In genomic region chr5:79416499-79416898, GRCh38 we compare ENCODE assay signal across 8 cellular contexts.
DNase-seq lines count a peak whose midpoint lies in the region; ATAC-seq and FAIRE-seq lines count a peak whose summit lies in the region.

No MANE protein-coding gene starts in this region.

- ATAC-seq in GM18499 (IDR thresholded peaks at IDR 0.05; ENCODE audit: insufficient read depth, unreplicated experiment) (peak; percentile 79), GM21737 (IDR thresholded peaks at IDR 0.05; ENCODE audit: unreplicated experiment) (peak; percentile 84), left ventricle myocardium superior (peak; percentile 72), T-cell (replicated peaks in 1 of 4) (no peak)

- no peaks in the 10 kb centered on the region for H3K27me3 Mint-ChIP-seq in T-cell

- no peak overlapping the region for H3K4me3 Mint-ChIP-seq in T-cell

- no peak overlapping the region for H3K27ac ChIP-seq in Karpas-422 (ENCODE audit: low read length)

- 0 out of 2 replicates have a peak, but pooled peaks cover under 1% of the 10 kb centered on the region for H3K9me2 ChIP-seq in Karpas-422 (replicated peaks; ENCODE audit: insufficient read depth, low read length)

- no peaks in the 10 kb centered on the region for H3K9me3 Mint-ChIP-seq in T-cell

- no peaks in the 10 kb centered on the region for H3K9me3 ChIP-seq in Karpas-422 (ENCODE audit: low read length)

- no peak overlapping the region for H3K4me3 ChIP-seq in Karpas-422 (ENCODE audit: low read length)

- CTCF ChIA-PET in T-cell (lab: Charles Lee) = no interaction called here

- DNase-seq in Karpas-422 (peak; percentile 65), left ventricle myocardium superior (no peak), T-cell (no peak), frontal cortex (ENCODE audit: low spot score in 2 of 2) (no peak), epidermal melanocyte (ENCODE audit: insufficient read length, low spot score) (no peak)
- DNase-seq in activated CD4-positive, alpha-beta T cell treated with anti-CD3 and anti-CD28 coated beads for 48 hours = no peak

- POLR2A ChIA-PET in T-cell (lab: Charles Lee) = no interaction called here

- no peaks in the 10 kb centered on the region for H3K27me3 ChIP-seq in Karpas-422 (ENCODE audit: low read length)

- H3K36me3 ChIP-seq in Karpas-422 (ENCODE audit: insufficient read depth, low read length) = no peaks in the 10 kb centered on the region

- no peaks in the 10 kb centered on the region for H3K4me1 ChIP-seq in Karpas-422 (ENCODE audit: low read length)

- peaks cover 0 to 3% (median 0%) of the 10 kb centered on the region in 3 donors for H3K4me1 Mint-ChIP-seq in T-cell

- no peaks in the 10 kb centered on the region for H3K36me3 Mint-ChIP-seq in T-cell

- no peak overlapping the region for H3K27ac Mint-ChIP-seq in T-cell

- no peaks in the 10 kb centered on the region for H4K20me1 ChIP-seq in Karpas-422 (ENCODE audit: insufficient read depth, low read depth, low read length)

- no peak for FAIRE-seq in frontal cortex (lab: Jason Lieb, UNC)

- no peak overlapping the region for H3K9ac ChIP-seq in Karpas-422 (ENCODE audit: low read length)

- intact Hi-C loops in left ventricle myocardium superior (cut with micrococcal nuclease) = no loop called here

- no peaks in the 10 kb centered on the region for H3K79me2 ChIP-seq in Karpas-422 (ENCODE audit: low read length)

- H2AFZ ChIP-seq in Karpas-422 (ENCODE audit: low read length) = no peak overlapping the region

- H3K4me2 ChIP-seq in Karpas-422 (ENCODE audit: low read depth, low read length, poor library complexity, severe bottlenecking) = no peak overlapping the region

Comparison
In these comparisons a context has a peak if more than half of its experiments do, and no peak if none do; other contexts are left out.
1. ATAC-seq: peak in GM18499 (single experiment), GM21737 (single experiment) and left ventricle myocardium superior (single experiment); none in T-cell (0 of 4).